Comparison of ENCODE assay signal across 8 cellular contexts in genomic region chr14:101707863-101708620, GRCh38. TPM values are rescaled to one million over a fixed set of nuclear protein-coding genes. Genes with fewer than 3 reads are reported as not detected.
DNase-seq lines count a peak whose midpoint lies in the region; ATAC-seq, FAIRE-seq and TF ChIP-seq lines count a peak whose summit lies in the region.

No MANE protein-coding gene starts in this region.

- DNase-seq in CD14-positive monocyte (ENCODE audit: low spot score) (no peak), HTR-8/SVneo (ENCODE audit: insufficient read length, low spot score) (no peak), natural killer cell (peak; percentile 14), NCI-H526 (lab: John Stamatoyannopoulos, UW) (no peak)

- H3K9me3 Mint-ChIP-seq in CD14-positive monocyte (peaks cover 0 to 10% (median 6%) of the 10 kb centered on the region in 7 donors), natural killer cell (no peaks in the 10 kb centered on the region)
- H3K9me3 Mint-ChIP-seq in activated naive CD8-positive, alpha-beta T cell (ENCODE audit: low read depth), result no peaks in the 10 kb centered on the region

- H3K4me1 Mint-ChIP-seq in CD14-positive monocyte (peaks cover 28% of the 10 kb centered on the region), natural killer cell (peaks cover 46 to 67% of the 10 kb centered on the region in 2 donors)
- peaks cover 22% of the 10 kb centered on the region for H3K4me1 Mint-ChIP-seq in activated naive CD8-positive, alpha-beta T cell (ENCODE audit: low read depth)

- H3K4me3 Mint-ChIP-seq in CD14-positive monocyte, result peak overlapping the region in 1 of 2 donors; percentile 42
- peak overlapping the region; percentile 8 for H3K4me3 Mint-ChIP-seq in activated naive CD8-positive, alpha-beta T cell
- H3K4me3 Mint-ChIP-seq in natural killer cell, result no peak overlapping the region

- H3K36me3 Mint-ChIP-seq in CD14-positive monocyte, result peaks cover 4% of the 10 kb centered on the region in 2 donors
- H3K36me3 Mint-ChIP-seq in activated naive CD8-positive, alpha-beta T cell, result no peaks in the 10 kb centered on the region
- H3K36me3 Mint-ChIP-seq in natural killer cell, result no peaks in the 10 kb centered on the region

- H3K27me3 Mint-ChIP-seq in CD14-positive monocyte (ENCODE audit: low read depth in 3 of 3) (peaks cover 29 to 48% (median 32%) of the 10 kb centered on the region in 3 donors), natural killer cell (ENCODE audit: low read depth in 2 of 2) (peaks cover 1 to 2% of the 10 kb centered on the region in 2 donors)
- H3K27me3 Mint-ChIP-seq in activated naive CD8-positive, alpha-beta T cell, result no peaks in the 10 kb centered on the region

- intact Hi-C loops in CD14-positive monocyte (cut with micrococcal nuclease) (loop anchor here (2.0 to 10.0 kb wide), 5 partner anchors 49 to 167 kb away; no protein-coding TSS in a partner anchor), natural killer cell (cut with micrococcal nuclease) (loop anchor here (1.0 to 5.0 kb wide), 8 partner anchors 19 to 429 kb away; partner anchors contain the start of genes PPP2R5C and WDR20)

- peak overlapping the region in 4 of 7 donors; percentile 13 to 83 (median 49) for H3K27ac Mint-ChIP-seq in CD14-positive monocyte
- H3K27ac Mint-ChIP-seq in activated naive CD8-positive, alpha-beta T cell, result peak overlapping the region; percentile 81
- H3K27ac Mint-ChIP-seq in natural killer cell, result peak overlapping the region; percentile 90

- FAIRE-seq in HTR-8/SVneo (lab: Jason Lieb, UNC), result peak; percentile 33

- no peak for TF ChIP-seq CTCF in CD14-positive monocyte (IDR thresholded peaks at IDR 0.05)
- TF ChIP-seq CTCF in natural killer cell (IDR thresholded peaks at IDR 0.05), result no peak

- ATAC-seq in natural killer cell, result no peak
- no peak for ATAC-seq in GM19328 (IDR thresholded peaks at IDR 0.05; ENCODE audit: unreplicated experiment)
- no peak for ATAC-seq in GM19397 (IDR thresholded peaks at IDR 0.05; ENCODE audit: unreplicated experiment)
- ATAC-seq in HG02678 (IDR thresholded peaks at IDR 0.05; ENCODE audit: unreplicated experiment), result no peak

RNA-seq across cellular contexts. Expression of gene PPP2R5C, which starts 53.5 kb away (rescaled TPM):
- 10 to 100 TPM; 61.9 to 64.0 TPM for polyA plus RNA-seq in CD14-positive monocyte
- total RNA-seq in natural killer cell, result 100 to 1,000 TPM; 716 to 779 (median 736) TPM
